Comparison of ENCODE assay signal across 11 cellular contexts in genomic region chr3:24069045-24069444, GRCh38.
A peak's percentile ranks its signal among the peaks of the same experiment; 100 is the strongest.
DNase-seq lines count a peak whose midpoint lies in the region; ATAC-seq and TF ChIP-seq lines count a peak whose summit lies in the region.
"Had no signal": no experiment of that assay in that cellular context is flagged by ENCODE, and none has a peak within 500 bp of the region (broad histone marks: within the 10 kb centered on the region; RNA-seq: fewer than 3 reads in every experiment).

No MANE protein-coding gene starts in this region.

- no peak for TF ChIP-seq POLR2A in upper lobe of left lung (IDR thresholded peaks at IDR 0.05)

- DNase-seq in DMS 273 (lab: John Stamatoyannopoulos, UW; ENCODE audit: unreplicated experiment) (peak; percentile 49), Karpas-422 (peak; percentile 43), SW480 (ENCODE audit: low spot score) (peak; percentile 18), lower lobe of right lung (no peak), iPS-NIHi11 (ENCODE audit: low spot score) (no peak), colonic mucosa (no peak), upper lobe of left lung (no peak)
- DNase-seq in stimulated activated CD4-positive, alpha-beta T cell treated with anti-CD3 and anti-CD28 coated beads, Interleukin-4, amount 100 ng/mL, for 24 hours = no peak
- DNase-seq: activated T-cell treated with anti-CD3 and anti-CD28 coated beads, Interleukin-2, amount 50 U/mL, for 24 hours; GDM1 had no signal

- H3K79me2 ChIP-seq in Karpas-422 (ENCODE audit: low read length) = no peaks in the 10 kb centered on the region

- H3K9me3 ChIP-seq in Karpas-422 (ENCODE audit: low read length) (no peaks in the 10 kb centered on the region), lower lobe of right lung (no peaks in the 10 kb centered on the region), colonic mucosa (no peaks in the 10 kb centered on the region), upper lobe of left lung (no peaks in the 10 kb centered on the region)
- H3K9me3 ChIP-seq: neutrophil had no signal

- TF ChIP-seq CTCF in lower lobe of right lung (IDR thresholded peaks at IDR 0.05) (peak; percentile 36), colonic mucosa (IDR thresholded peaks at IDR 0.05) (no peak), upper lobe of left lung (IDR thresholded peaks at IDR 0.05) (peak in 3 of 6 experiments; percentile 26 to 40 (median 33))

- ATAC-seq in lower lobe of right lung (peak in 1 of 2 donors; percentile 69), upper lobe of left lung (ENCODE audit: low FRiP score in 2 of 2) (no peak)

- H2AFZ ChIP-seq in Karpas-422 (ENCODE audit: low read length) = no peak overlapping the region

- intact Hi-C loops in lower lobe of right lung (cut with DNase I) = no loop called here
- intact Hi-C loops in colonic mucosa (cut with DNase I) = no loop called here

- H3K27me3 ChIP-seq in Karpas-422 (ENCODE audit: low read length) (0 out of 2 replicates have a peak, but pooled peaks cover 3% of the 10 kb centered on the region), lower lobe of right lung (ENCODE audit: low read depth) (no peaks in the 10 kb centered on the region), colonic mucosa (no peaks in the 10 kb centered on the region), upper lobe of left lung (no peaks in the 10 kb centered on the region)
- H3K27me3 ChIP-seq: neutrophil had no signal

- H3K9me2 ChIP-seq in Karpas-422 (replicated peaks; ENCODE audit: insufficient read depth, low read length) = no peaks in the 10 kb centered on the region

- H3K4me2 ChIP-seq in Karpas-422 (ENCODE audit: low read depth, low read length, poor library complexity, severe bottlenecking) = no peak overlapping the region

- no peak overlapping the region for H3K27ac ChIP-seq in Karpas-422 (ENCODE audit: low read length)
- no peak overlapping the region for H3K27ac ChIP-seq in lower lobe of right lung
- no peak overlapping the region for H3K27ac ChIP-seq in colonic mucosa
- H3K27ac ChIP-seq in upper lobe of left lung = no peak overlapping the region
- H3K27ac ChIP-seq: neutrophil had no signal

- no peak overlapping the region for H3K9ac ChIP-seq in Karpas-422 (ENCODE audit: low read length)
- no peak overlapping the region for H3K9ac ChIP-seq in colonic mucosa (ENCODE audit: low read depth in 2 of 2, low read length in 2 of 2)

- WGBS in upper lobe of left lung, 2 donors = 58 to 61% methylated on average over 2 of the region's 2 CpGs

- H3K36me3 ChIP-seq in Karpas-422 (ENCODE audit: insufficient read depth, low read length) (no peaks in the 10 kb centered on the region), lower lobe of right lung (no peaks in the 10 kb centered on the region), colonic mucosa (no peaks in the 10 kb centered on the region), upper lobe of left lung (no peaks in the 10 kb centered on the region)
- H3K36me3 ChIP-seq: neutrophil had no signal

- TF ChIP-seq EP300 in upper lobe of left lung (IDR thresholded peaks at IDR 0.05) = no peak

- H3K4me3 ChIP-seq in Karpas-422 (ENCODE audit: low read length) (no peak overlapping the region), lower lobe of right lung (no peak overlapping the region), colonic mucosa (no peak overlapping the region), upper lobe of left lung (no peak overlapping the region)

- H3K4me1 ChIP-seq in Karpas-422 (ENCODE audit: low read length) = no peaks in the 10 kb centered on the region
- H3K4me1 ChIP-seq in lower lobe of right lung = no peaks in the 10 kb centered on the region
- H3K4me1 ChIP-seq in colonic mucosa = no peaks in the 10 kb centered on the region
- peaks cover 0 to 8% (median 3%) of the 10 kb centered on the region in 4 donors for H3K4me1 ChIP-seq in upper lobe of left lung

- no peaks in the 10 kb centered on the region for H4K20me1 ChIP-seq in Karpas-422 (ENCODE audit: insufficient read depth, low read depth, low read length)

Comparison
In these comparisons a context has a peak if more than half of its experiments do, and no peak if none do; other contexts are left out.
1. DNase-seq: peak in DMS 273 (single experiment), Karpas-422 (single experiment) and SW480 (single experiment); none in lower lobe of right lung (single experiment), stimulated activated CD4-positive, alpha-beta T cell treated with anti-CD3 and anti-CD28 coated beads, Interleukin-4, amount 100 ng/mL, for 24 hours (single experiment), iPS-NIHi11 (single experiment), colonic mucosa (single experiment) and upper lobe of left lung (0 of 2).